In genomic region chr21:31514598-31514997, GRCh38 we compare ENCODE assay signal across 11 cellular contexts.
A peak's percentile ranks its signal among the peaks of the same experiment; 100 is the strongest.
DNase-seq lines count a peak whose midpoint lies in the region; ATAC-seq and TF ChIP-seq lines count a peak whose summit lies in the region.
"Had no signal": no experiment of that assay in that cellular context is flagged by ENCODE, and none has a peak within 500 bp of the region (broad histone marks: within the 10 kb centered on the region; RNA-seq: fewer than 3 reads in every experiment).

No MANE protein-coding gene starts in this region.

- no peak for ATAC-seq in activated CD4-positive, alpha-beta T cell treated with anti-CD3 and anti-CD28 coated beads for 36 hours
- ATAC-seq: natural killer cell had no signal

- no peaks in the 10 kb centered on the region for H3K9me3 ChIP-seq in testis

- H3K36me3 Mint-ChIP-seq in activated CD4-positive, alpha-beta T cell treated with anti-CD3 and anti-CD28 coated beads for 36 hours (ENCODE audit: low read depth) = no peaks in the 10 kb centered on the region
- H3K36me3 Mint-ChIP-seq in activated CD4-positive, alpha-beta T cell treated with anti-CD3 and anti-CD28 coated beads, Interleukin-2, amount 10 ng/mL, durations not matched to agents 7 days and 5 days (ENCODE audit: low read depth) = no peaks in the 10 kb centered on the region
- H3K36me3 Mint-ChIP-seq: natural killer cell had no signal

- intact Hi-C loops in activated CD4-positive, alpha-beta T cell treated with anti-CD3 and anti-CD28 coated beads for 36 hours (cut with DNase I, micrococcal nuclease) = no loop called here
- intact Hi-C loops in testis (cut with DNase I; ENCODE audit: low total_unique reads) = no loop called here

- DNase-seq in activated CD4-positive, alpha-beta T cell treated with anti-CD3 and anti-CD28 coated beads for 36 hours = peak; percentile 18
- DNase-seq in activated CD4-positive, alpha-beta T cell treated with anti-CD3 and anti-CD28 coated beads, Interleukin-2, amount 10 ng/mL, durations not matched to agents 7 days and 5 days = no peak
- DNase-seq in astrocyte of the hippocampus (ENCODE audit: low read depth, low spot score) (peak; percentile 62), kidney epithelial cell (ENCODE audit: low read depth) (no peak), testis (peak; percentile 74), HCEC 1CT (no peak), NCI-H524 treated with DMSO at 0.1 percent for 48 hours (lab: John Stamatoyannopoulos, UW) (no peak), SKM-1 treated with dmso at 0.1 percent for 144 hours (lab: John Stamatoyannopoulos, UW; ENCODE audit: unreplicated experiment) (no peak)
- DNase-seq: activated CD4-positive, alpha-beta T cell treated with anti-CD3 and anti-CD28 coated beads, Interleukin-2, amount 50 U/mL, for 48 hours; foreskin fibroblast; natural killer cell had no signal

- POLR2A ChIA-PET in activated CD4-positive, alpha-beta T cell treated with anti-CD3 and anti-CD28 coated beads for 36 hours (lab: Charles Lee) = no interaction called here
- POLR2A ChIA-PET in activated CD4-positive, alpha-beta T cell treated with anti-CD3 and anti-CD28 coated beads, Interleukin-2, amount 10 ng/mL, durations not matched to agents 7 days and 5 days (lab: Charles Lee) = no interaction called here

- WGBS in testis, 2 donors = 47 to 50% methylated on average over 12 of the region's 12 CpGs

- no peaks in the 10 kb centered on the region for H3K9me3 Mint-ChIP-seq in activated CD4-positive, alpha-beta T cell treated with anti-CD3 and anti-CD28 coated beads for 36 hours (ENCODE audit: low read depth)
- H3K9me3 Mint-ChIP-seq in activated CD4-positive, alpha-beta T cell treated with anti-CD3 and anti-CD28 coated beads, Interleukin-2, amount 10 ng/mL, durations not matched to agents 7 days and 5 days = no peaks in the 10 kb centered on the region
- H3K9me3 Mint-ChIP-seq: natural killer cell had no signal

- peaks cover 12% of the 10 kb centered on the region for H3K4me1 Mint-ChIP-seq in activated CD4-positive, alpha-beta T cell treated with anti-CD3 and anti-CD28 coated beads for 36 hours
- peaks cover 17% of the 10 kb centered on the region for H3K4me1 Mint-ChIP-seq in activated CD4-positive, alpha-beta T cell treated with anti-CD3 and anti-CD28 coated beads, Interleukin-2, amount 10 ng/mL, durations not matched to agents 7 days and 5 days

- H3K4me3 ChIP-seq in kidney epithelial cell (ENCODE audit: low read depth, low read length) (no peak overlapping the region), testis (no peak overlapping the region)

- no peak overlapping the region for H3K27ac ChIP-seq in testis

- no peaks in the 10 kb centered on the region for H3K27me3 ChIP-seq in kidney epithelial cell (ENCODE audit: control insufficient read depth, insufficient read depth, low read length)
- no peaks in the 10 kb centered on the region for H3K27me3 ChIP-seq in testis

- H3K4me1 ChIP-seq in testis = peaks cover 29% of the 10 kb centered on the region

- H3K36me3 ChIP-seq in kidney epithelial cell (ENCODE audit: control insufficient read depth, insufficient read depth, low read length) = no peaks in the 10 kb centered on the region
- H3K36me3 ChIP-seq in testis (ENCODE audit: low read depth, missing control alignments) = no peaks in the 10 kb centered on the region

- no peak for TF ChIP-seq POLR2A in testis (IDR thresholded peaks at IDR 0.05)

- no peak overlapping the region for H3K27ac Mint-ChIP-seq in activated CD4-positive, alpha-beta T cell treated with anti-CD3 and anti-CD28 coated beads for 36 hours
- H3K27ac Mint-ChIP-seq in activated CD4-positive, alpha-beta T cell treated with anti-CD3 and anti-CD28 coated beads, Interleukin-2, amount 10 ng/mL, durations not matched to agents 7 days and 5 days = no peak overlapping the region
- H3K27ac Mint-ChIP-seq: natural killer cell had no signal

- H3K4me3 Mint-ChIP-seq in activated CD4-positive, alpha-beta T cell treated with anti-CD3 and anti-CD28 coated beads for 36 hours = no peak overlapping the region
- H3K4me3 Mint-ChIP-seq in activated CD4-positive, alpha-beta T cell treated with anti-CD3 and anti-CD28 coated beads, Interleukin-2, amount 10 ng/mL, durations not matched to agents 7 days and 5 days = no peak overlapping the region
- H3K4me3 Mint-ChIP-seq: natural killer cell had no signal

- CTCF ChIA-PET in activated CD4-positive, alpha-beta T cell treated with anti-CD3 and anti-CD28 coated beads for 36 hours (lab: Charles Lee) = no interaction called here
- CTCF ChIA-PET in activated CD4-positive, alpha-beta T cell treated with anti-CD3 and anti-CD28 coated beads, Interleukin-2, amount 10 ng/mL, durations not matched to agents 7 days and 5 days (lab: Charles Lee) = no interaction called here

- H3K27me3 Mint-ChIP-seq in activated CD4-positive, alpha-beta T cell treated with anti-CD3 and anti-CD28 coated beads for 36 hours = peaks cover 4% of the 10 kb centered on the region
- H3K27me3 Mint-ChIP-seq in activated CD4-positive, alpha-beta T cell treated with anti-CD3 and anti-CD28 coated beads, Interleukin-2, amount 10 ng/mL, durations not matched to agents 7 days and 5 days = peaks cover 12% of the 10 kb centered on the region

- TF ChIP-seq CTCF in kidney epithelial cell (IDR thresholded peaks at IDR 0.05; ENCODE audit: insufficient read depth, low read length, poor library complexity, severe bottlenecking) (peak; percentile 33), testis (IDR thresholded peaks at IDR 0.05) (no peak)

Comparison
In these comparisons a context has a peak if more than half of its experiments do, and no peak if none do; other contexts are left out.
1. DNase-seq: peak in activated CD4-positive, alpha-beta T cell treated with anti-CD3 and anti-CD28 coated beads for 36 hours (single experiment), astrocyte of the hippocampus (single experiment) and testis (single experiment); none in activated CD4-positive, alpha-beta T cell treated with anti-CD3 and anti-CD28 coated beads, Interleukin-2, amount 10 ng/mL, durations not matched to agents 7 days and 5 days (single experiment), kidney epithelial cell (single experiment), HCEC 1CT (single experiment), NCI-H524 treated with DMSO at 0.1 percent for 48 hours (single experiment) and SKM-1 treated with dmso at 0.1 percent for 144 hours (single experiment).